1 cellular context compared by ENCODE assay signal in the genomic region with DNA sequence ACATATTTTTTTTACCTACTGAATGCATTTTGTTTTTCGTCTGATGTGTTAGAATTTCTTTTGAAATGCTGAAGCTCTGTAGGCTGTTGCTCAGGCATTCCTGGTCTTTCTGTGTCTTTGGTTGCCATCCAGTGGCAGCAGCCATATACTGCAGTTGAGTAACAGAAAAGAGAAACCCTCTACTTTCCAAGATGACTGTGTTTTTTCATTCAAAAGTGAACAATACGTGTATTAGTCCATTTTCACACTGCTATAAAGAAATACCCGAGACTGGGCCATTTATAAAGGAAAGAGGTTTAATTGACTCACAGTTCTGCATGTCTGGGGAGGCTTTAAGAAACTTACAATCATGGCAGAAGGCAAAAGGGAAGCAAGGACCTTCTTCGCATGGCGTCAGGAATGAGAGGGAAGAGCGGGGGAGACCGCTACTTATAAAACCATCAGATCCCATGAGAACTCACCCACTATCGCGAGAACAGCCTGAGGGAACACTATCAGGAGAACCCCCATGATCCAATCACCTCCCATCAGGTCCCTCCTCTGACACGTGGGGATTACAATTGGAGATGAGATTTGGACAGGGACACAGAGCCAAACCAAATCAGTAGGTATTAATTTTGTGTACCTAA.
A peak's percentile ranks its signal among the peaks of the same experiment; 100 is the strongest.
TF ChIP-seq lines count a peak whose summit lies in the region.

No MANE protein-coding gene starts in this region.

TF ChIP-seq in SK-N-SH, 30 proteins besides CTCF, POLR2A, EP300 and RAD21 (continued from another document):
- TF ChIP-seq, protein P1, sequence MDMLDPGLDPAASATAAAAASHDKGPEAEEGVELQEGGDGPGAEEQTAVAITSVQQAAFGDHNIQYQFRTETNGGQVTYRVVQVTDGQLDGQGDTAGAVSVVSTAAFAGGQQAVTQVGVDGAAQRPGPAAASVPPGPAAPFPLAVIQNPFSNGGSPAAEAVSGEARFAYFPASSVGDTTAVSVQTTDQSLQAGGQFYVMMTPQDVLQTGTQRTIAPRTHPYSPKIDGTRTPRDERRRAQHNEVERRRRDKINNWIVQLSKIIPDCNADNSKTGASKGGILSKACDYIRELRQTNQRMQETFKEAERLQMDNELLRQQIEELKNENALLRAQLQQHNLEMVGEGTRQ (IDR thresholded peaks at IDR 0.05; ENCODE audit: borderline replicate concordance, low read depth, low read length): no peak
- TF ChIP-seq GABPA (IDR thresholded peaks at IDR 0.05; ENCODE audit: low read depth) (0 out of 2 replicates have a peak, but pooled peaks have one; percentile 2), RCOR1 (IDR thresholded peaks at IDR 0.05; ENCODE audit: low read length) (no peak), RXRA (IDR thresholded peaks at IDR 0.05; ENCODE audit: borderline replicate concordance, low read depth) (no peak), SMC3 (IDR thresholded peaks at IDR 0.05; ENCODE audit: low read depth, low read length) (peak; percentile 79), MXI1 (IDR thresholded peaks at IDR 0.05; ENCODE audit: low read depth, low read length) (no peak), FOXJ3 (CRISPR knock-in tag; IDR thresholded peaks at IDR 0.05) (no peak), MEF2A (IDR thresholded peaks at IDR 0.05; ENCODE audit: borderline replicate concordance, low read depth) (no peak), EZH2phosphoT487 (IDR thresholded peaks at IDR 0.05; ENCODE audit: borderline replicate concordance, low read depth) (no peak), NRF1 (IDR thresholded peaks at IDR 0.05; ENCODE audit: low read depth, low read length) (no peak), RFX5 (IDR thresholded peaks at IDR 0.05; ENCODE audit: low read length) (no peak), NFIC (IDR thresholded peaks at IDR 0.05; ENCODE audit: borderline replicate concordance) (no peak), SIN3A (IDR thresholded peaks at IDR 0.05; ENCODE audit: borderline replicate concordance, low read depth, low read length) (peak; percentile 80), POLR2AphosphoS5 (IDR thresholded peaks at IDR 0.05; ENCODE audit: low read depth, low read length) (peak; percentile 93), FOSL2 (IDR thresholded peaks at IDR 0.05; ENCODE audit: borderline replicate concordance, low read depth) (no peak), TEAD4 (IDR thresholded peaks at IDR 0.05; ENCODE audit: borderline replicate concordance, insufficient read depth) (no peak), TCF12 (IDR thresholded peaks at IDR 0.05) (no peak), FOXM1 (IDR thresholded peaks at IDR 0.05; ENCODE audit: low read depth) (no peak)
- TF ChIP-seq, protein P2, sequence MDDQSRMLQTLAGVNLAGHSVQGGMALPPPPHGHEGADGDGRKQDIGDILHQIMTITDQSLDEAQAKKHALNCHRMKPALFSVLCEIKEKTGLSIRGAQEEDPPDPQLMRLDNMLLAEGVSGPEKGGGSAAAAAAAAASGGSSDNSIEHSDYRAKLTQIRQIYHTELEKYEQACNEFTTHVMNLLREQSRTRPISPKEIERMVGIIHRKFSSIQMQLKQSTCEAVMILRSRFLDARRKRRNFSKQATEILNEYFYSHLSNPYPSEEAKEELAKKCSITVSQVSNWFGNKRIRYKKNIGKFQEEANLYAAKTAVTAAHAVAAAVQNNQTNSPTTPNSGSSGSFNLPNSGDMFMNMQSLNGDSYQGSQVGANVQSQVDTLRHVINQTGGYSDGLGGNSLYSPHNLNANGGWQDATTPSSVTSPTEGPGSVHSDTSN (IDR thresholded peaks at IDR 0.05): no peak
- TF ChIP-seq, protein P3, sequence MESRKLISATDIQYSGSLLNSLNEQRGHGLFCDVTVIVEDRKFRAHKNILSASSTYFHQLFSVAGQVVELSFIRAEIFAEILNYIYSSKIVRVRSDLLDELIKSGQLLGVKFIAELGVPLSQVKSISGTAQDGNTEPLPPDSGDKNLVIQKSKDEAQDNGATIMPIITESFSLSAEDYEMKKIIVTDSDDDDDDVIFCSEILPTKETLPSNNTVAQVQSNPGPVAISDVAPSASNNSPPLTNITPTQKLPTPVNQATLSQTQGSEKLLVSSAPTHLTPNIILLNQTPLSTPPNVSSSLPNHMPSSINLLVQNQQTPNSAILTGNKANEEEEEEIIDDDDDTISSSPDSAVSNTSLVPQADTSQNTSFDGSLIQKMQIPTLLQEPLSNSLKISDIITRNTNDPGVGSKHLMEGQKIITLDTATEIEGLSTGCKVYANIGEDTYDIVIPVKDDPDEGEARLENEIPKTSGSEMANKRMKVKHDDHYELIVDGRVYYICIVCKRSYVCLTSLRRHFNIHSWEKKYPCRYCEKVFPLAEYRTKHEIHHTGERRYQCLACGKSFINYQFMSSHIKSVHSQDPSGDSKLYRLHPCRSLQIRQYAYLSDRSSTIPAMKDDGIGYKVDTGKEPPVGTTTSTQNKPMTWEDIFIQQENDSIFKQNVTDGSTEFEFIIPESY (IDR thresholded peaks at IDR 0.05; ENCODE audit: borderline replicate concordance, low read depth): peak; percentile 96
